8 cellular contexts compared by ENCODE assay signal in genomic region chr7:123748171-123748733, GRCh38. TPM values are rescaled to one million over a fixed set of nuclear protein-coding genes. Genes with fewer than 3 reads are reported as not detected.
DNase-seq lines count a peak whose midpoint lies in the region; ATAC-seq and TF ChIP-seq lines count a peak whose summit lies in the region.

No MANE protein-coding gene starts in this region.

- POLR2A ChIA-PET in activated CD8-positive, alpha-beta T cell treated with anti-CD3 and anti-CD28 coated beads for 36 hours (lab: Charles Lee), result interaction anchor here (0.6 to 2.2 kb wide), 10 partner anchors 8 to 191 kb away, joined by 3 to 12 read pairs (median 4); partner anchors contain the start of gene NDUFA5

- H3K27me3 Mint-ChIP-seq in activated CD8-positive, alpha-beta T cell treated with anti-CD3 and anti-CD28 coated beads for 36 hours, result no peaks in the 10 kb centered on the region

- ATAC-seq in GM21723 (IDR thresholded peaks at IDR 0.05; ENCODE audit: unreplicated experiment) (peak; percentile 29), mucosa of descending colon (peak; percentile 66)
- peak; percentile 22 for ATAC-seq in activated CD8-positive, alpha-beta T cell treated with anti-CD3 and anti-CD28 coated beads for 36 hours

- H3K36me3 ChIP-seq in mucosa of descending colon (ENCODE audit: low read depth), result no peaks in the 10 kb centered on the region
- H3K36me3 ChIP-seq in testis (ENCODE audit: low read depth, missing control alignments), result no peaks in the 10 kb centered on the region

- H3K36me3 Mint-ChIP-seq in activated CD8-positive, alpha-beta T cell treated with anti-CD3 and anti-CD28 coated beads for 36 hours (ENCODE audit: low read depth), result peaks cover 10% of the 10 kb centered on the region

- peak; percentile 72 for DNase-seq in GM03348 (ENCODE audit: low spot score)
- DNase-seq in Jurkat, Clone E6-1 (ENCODE audit: low read depth, low spot score), result no peak
- peak; percentile 40 for DNase-seq in activated CD8-positive, alpha-beta T cell treated with anti-CD3 and anti-CD28 coated beads for 36 hours
- DNase-seq in epithelial cell of proximal tubule (ENCODE audit: low read depth), result no peak
- DNase-seq in mucosa of descending colon, result peak; percentile 64 to 77 (median 73)
- DNase-seq in testis, result no peak
- DNase-seq in NCI-H774 (lab: John Stamatoyannopoulos, UW), result no peak

- no peak for TF ChIP-seq CTCF in activated CD8-positive, alpha-beta T cell treated with anti-CD3 and anti-CD28 coated beads for 36 hours (IDR thresholded peaks at IDR 0.05)
- TF ChIP-seq CTCF in epithelial cell of proximal tubule (conservative IDR thresholded peaks at IDR 0.05; ENCODE audit: low read depth, low read length) (no peak), mucosa of descending colon (IDR thresholded peaks at IDR 0.05) (no peak), testis (IDR thresholded peaks at IDR 0.05) (no peak)

- CTCF ChIA-PET in activated CD8-positive, alpha-beta T cell treated with anti-CD3 and anti-CD28 coated beads for 36 hours (lab: Charles Lee), result interaction anchor here (1.2 to 2.9 kb wide), 15 partner anchors 9 to 191 kb away, joined by 3 to 13 read pairs (median 5); partner anchors contain the start of gene NDUFA5

- no peaks in the 10 kb centered on the region for H3K9me3 Mint-ChIP-seq in activated CD8-positive, alpha-beta T cell treated with anti-CD3 and anti-CD28 coated beads for 36 hours

- H3K4me3 ChIP-seq in Jurkat, Clone E6-1 (ENCODE audit: low read length), result peak overlapping the region; percentile 93
- H3K4me3 ChIP-seq in epithelial cell of proximal tubule (ENCODE audit: low read depth, low read length) (peak overlapping the region; percentile 78), mucosa of descending colon (peak overlapping the region; percentile 93), testis (peak overlapping the region; percentile 89 to 98)

- H3K9me3 ChIP-seq in mucosa of descending colon, result no peaks in the 10 kb centered on the region
- no peaks in the 10 kb centered on the region for H3K9me3 ChIP-seq in testis

- H3K4me3 Mint-ChIP-seq in activated CD8-positive, alpha-beta T cell treated with anti-CD3 and anti-CD28 coated beads for 36 hours, result peak overlapping the region; percentile 83

- H3K4me1 ChIP-seq in mucosa of descending colon (ENCODE audit: low read depth) (peaks cover 44% of the 10 kb centered on the region), testis (peaks cover 38% of the 10 kb centered on the region)

- intact Hi-C loops in activated CD8-positive, alpha-beta T cell treated with anti-CD3 and anti-CD28 coated beads for 36 hours (cut with micrococcal nuclease), result loop anchor here (5.0 kb wide), 1 partner anchor 36 kb away; no protein-coding TSS in a partner anchor
- intact Hi-C loops in mucosa of descending colon (cut with DNase I, micrococcal nuclease) (no loop called here), testis (cut with DNase I; ENCODE audit: low total_unique reads) (no loop called here)

- H3K27me3 ChIP-seq in testis, result no peaks in the 10 kb centered on the region

- WGBS in testis, 2 donors, result 1 to 2% methylated on average over 4 to 46 of the region's 46 CpGs

- H3K4me1 Mint-ChIP-seq in activated CD8-positive, alpha-beta T cell treated with anti-CD3 and anti-CD28 coated beads for 36 hours (ENCODE audit: low read depth), result peaks cover 55% of the 10 kb centered on the region

- peak overlapping the region; percentile 98 to 99 for H3K27ac ChIP-seq in testis

- peak overlapping the region; percentile 89 for H3K27ac Mint-ChIP-seq in activated CD8-positive, alpha-beta T cell treated with anti-CD3 and anti-CD28 coated beads for 36 hours

- TF ChIP-seq POLR2A in testis (IDR thresholded peaks at IDR 0.05), result no peak

RNA-seq across cellular contexts. Expression of gene WASL, which starts 0.6 kb away (rescaled TPM):
- 1.7 TPM for polyA plus RNA-seq in Jurkat, Clone E6-1 (2012; ENCODE audit: insufficient read depth, insufficient read length)
- total RNA-seq in activated CD8-positive, alpha-beta T cell treated with anti-CD3 and anti-CD28 coated beads for 36 hours, result 1 to 10 TPM; 5.8 to 5.9 TPM
- total RNA-seq in epithelial cell of proximal tubule, result 15.6 and 20.4 TPM in 2 replicates
- total RNA-seq in mucosa of descending colon, result 100 to 1,000 TPM in 1 of 3 donors, 10 to 100 TPM in 2; 72.4 to 117 (median 90.1) TPM
- 10 to 100 TPM; 62.6 to 69.3 TPM for total RNA-seq in testis
- 43.3 TPM for polyA plus RNA-seq in testis (ENCODE audit: insufficient read depth, low read depth, low replicate concordance)

Comparison
In these comparisons a context has a peak if more than half of its experiments do, and no peak if none do; other contexts are left out.
1. DNase-seq: peak in GM03348 (single experiment), activated CD8-positive, alpha-beta T cell treated with anti-CD3 and anti-CD28 coated beads for 36 hours (single experiment) and mucosa of descending colon (3 of 3); none in Jurkat, Clone E6-1 (single experiment), epithelial cell of proximal tubule (single experiment), testis (single experiment) and NCI-H774 (single experiment).
2. Peak in every context shown above with its lines, with median percentiles within 50 percentile points of each other: ATAC-seq and H3K4me3 ChIP-seq.